8 cellular contexts compared by ENCODE assay signal in the genomic region with DNA sequence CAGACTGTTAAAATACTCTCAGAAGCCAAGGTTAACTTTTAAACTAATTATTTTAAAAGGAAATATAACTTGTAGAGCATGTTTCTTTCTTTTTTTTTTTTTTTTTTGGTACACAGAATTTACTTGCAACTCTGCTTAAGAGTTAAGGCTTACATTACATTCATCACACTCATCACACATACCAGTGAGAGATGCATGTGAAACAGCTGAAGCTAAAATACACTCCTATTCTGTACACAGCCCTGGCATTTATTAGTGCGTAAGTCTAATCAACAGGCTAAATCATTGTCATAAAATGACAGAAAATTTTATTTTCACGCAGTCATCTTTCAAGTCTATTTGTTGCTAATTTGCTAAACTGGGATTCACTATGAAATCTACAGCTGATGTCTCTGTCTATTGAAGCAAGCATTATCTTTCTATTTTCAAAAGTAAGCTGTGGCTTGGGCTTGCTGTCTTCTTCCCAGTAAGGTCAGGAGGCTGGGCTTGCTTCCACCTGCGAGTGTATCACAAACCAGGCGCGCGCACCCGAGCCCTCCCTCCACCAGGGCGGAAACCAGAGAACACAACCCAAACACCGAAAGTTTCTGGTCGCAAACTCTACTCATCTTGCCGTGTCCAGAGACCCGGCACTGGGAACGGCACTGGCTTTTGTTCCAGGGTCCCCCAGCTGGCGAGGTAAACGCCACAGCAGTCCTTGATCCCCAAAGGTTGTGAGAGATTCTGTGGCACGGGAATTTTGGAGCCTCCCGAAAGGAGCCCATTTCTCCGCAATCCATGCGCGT. TPM values are rescaled to one million over a fixed set of nuclear protein-coding genes. Genes with fewer than 3 reads are reported as not detected.
DNase-seq lines count a peak whose midpoint lies in the region; ATAC-seq, FAIRE-seq and TF ChIP-seq lines count a peak whose summit lies in the region.

No MANE protein-coding gene starts in this region.

- TSS peak; percentile 53 for BruUV-seq in PC-9 (replicated peaks; lab: Mats Ljungman, UMichigan)

- peak overlapping the region; percentile 98 for H3K4me2 ChIP-seq in PC-9

- no peaks in the 10 kb centered on the region for H3K36me3 Mint-ChIP-seq in natural killer cell treated with Interleukin-12 subunit alpha and Interleukin-12 subunit beta and Interleukin-15 and Interleukin-18, amount 100 ng/mL, for 72 hours

- CTCF ChIA-PET in PC-9 (lab: Charles Lee) = interaction anchor here (0.6 to 1.2 kb wide), 2 partner anchors 8 to 96 kb away, joined by 3 to 4 read pairs; no protein-coding TSS in a partner anchor

- H3K4me1 Mint-ChIP-seq in natural killer cell treated with Interleukin-12 subunit alpha and Interleukin-12 subunit beta and Interleukin-15 and Interleukin-18, amount 100 ng/mL, for 72 hours (ENCODE audit: low read depth in 2 of 2) = peaks cover 16 to 18% of the 10 kb centered on the region in 2 donors

- no peaks in the 10 kb centered on the region for H3K9me3 Mint-ChIP-seq in natural killer cell treated with Interleukin-12 subunit alpha and Interleukin-12 subunit beta and Interleukin-15 and Interleukin-18, amount 100 ng/mL, for 72 hours

- H3K27me3 ChIP-seq in PC-9 (ENCODE audit: insufficient read depth, low read depth) (no peaks in the 10 kb centered on the region), subcutaneous abdominal adipose tissue (ENCODE audit: control insufficient read depth in 5 of 5, insufficient read depth in 4 of 5, low read length in 5 of 5) (no peaks in the 10 kb centered on the region)

- intact Hi-C loops in PC-9 (cut with micrococcal nuclease; ENCODE audit: unreplicated experiment) = loop anchor here (2.0 to 10.0 kb wide), 4 partner anchors 129 to 705 kb away; no protein-coding TSS in a partner anchor

- H3K27ac ChIP-seq in PC-9 (peak overlapping the region; percentile 100), subcutaneous abdominal adipose tissue (ENCODE audit: low read depth, low read length) (peak overlapping the region; percentile 93)

- TF ChIP-seq CTCF in PC-9 (conservative IDR thresholded peaks at IDR 0.05) (no peak), fibroblast of the aortic adventitia (IDR thresholded peaks at IDR 0.05; ENCODE audit: insufficient read depth, low read length) (peak; percentile 31)

- no peaks in the 10 kb centered on the region for H3K9me2 ChIP-seq in PC-9 (ENCODE audit: insufficient read depth)

- H3K9me3 ChIP-seq in PC-9 (ENCODE audit: insufficient read depth, low read depth) = no peaks in the 10 kb centered on the region
- no peaks in the 10 kb centered on the region for H3K9me3 ChIP-seq in subcutaneous abdominal adipose tissue (ENCODE audit: control insufficient read depth in 5 of 5, low read length in 5 of 5)

- H3K27me3 Mint-ChIP-seq in natural killer cell treated with Interleukin-12 subunit alpha and Interleukin-12 subunit beta and Interleukin-15 and Interleukin-18, amount 100 ng/mL, for 72 hours = peaks cover 8 to 24% of the 10 kb centered on the region in 2 donors

- peak overlapping the region; percentile 82 for H3K4me3 Mint-ChIP-seq in natural killer cell treated with Interleukin-12 subunit alpha and Interleukin-12 subunit beta and Interleukin-15 and Interleukin-18, amount 100 ng/mL, for 72 hours

- H3K36me3 ChIP-seq in PC-9 (ENCODE audit: low read depth) (no peaks in the 10 kb centered on the region; the same call in 1 of the 2 replicates), subcutaneous abdominal adipose tissue (ENCODE audit: control insufficient read depth in 5 of 5, insufficient read depth in 5 of 5, low read length in 5 of 5) (no peaks in the 10 kb centered on the region)

- ATAC-seq in natural killer cell treated with Interleukin-12 subunit alpha and Interleukin-12 subunit beta and Interleukin-15 and Interleukin-18, amount 100 ng/mL, for 72 hours = no peak
- ATAC-seq in GM19397 (IDR thresholded peaks at IDR 0.05; ENCODE audit: unreplicated experiment) = no peak

- peak overlapping the region in 1 of 2 donors; percentile 41 for H3K27ac Mint-ChIP-seq in natural killer cell treated with Interleukin-12 subunit alpha and Interleukin-12 subunit beta and Interleukin-15 and Interleukin-18, amount 100 ng/mL, for 72 hours

- no peaks in the 10 kb centered on the region for H4K20me1 ChIP-seq in PC-9 (ENCODE audit: insufficient read depth)

- peaks cover 16% of the 10 kb centered on the region for H3F3A ChIP-seq in PC-9 (ENCODE audit: insufficient read depth, low read depth)

- H3K4me1 ChIP-seq in PC-9 (replicated peaks; ENCODE audit: insufficient read depth) (peaks cover 30% of the 10 kb centered on the region), subcutaneous abdominal adipose tissue (ENCODE audit: control insufficient read depth in 5 of 5, insufficient read depth in 5 of 5, low read length in 5 of 5) (peaks cover 0 to 36% (median 29%) of the 10 kb centered on the region in 5 donors)

- peak overlapping the region; percentile 87 for H3K4me3 ChIP-seq in PC-9
- H3K4me3 ChIP-seq in fibroblast of the aortic adventitia (ENCODE audit: low read depth, low read length) = peak overlapping the region; percentile 87
- H3K4me3 ChIP-seq in subcutaneous abdominal adipose tissue (ENCODE audit: low read depth in 1 of 5, low read length in 5 of 5) = peak overlapping the region; percentile 79 to 97 (median 92)

- no peak for FAIRE-seq in HTR-8/SVneo (lab: Jason Lieb, UNC)

- DNase-seq in COLO668 (lab: John Stamatoyannopoulos, UW; ENCODE audit: unreplicated experiment) (peak; percentile 83), HTR-8/SVneo (ENCODE audit: insufficient read length, low spot score) (peak; percentile 41), PC-9 (peak; percentile 55 to 64), activated gamma-delta T cell (lab: John Stamatoyannopoulos, UW) (peak; percentile 16), fibroblast of the aortic adventitia (ENCODE audit: low read depth) (peak; percentile 46)
- DNase-seq in natural killer cell treated with Interleukin-12 subunit alpha and Interleukin-12 subunit beta and Interleukin-15 and Interleukin-18, amount 100 ng/mL, for 72 hours (ENCODE audit: low spot score) = no peak

- peaks cover 64% of the 10 kb centered on the region for H3K79me2 ChIP-seq in PC-9 (ENCODE audit: low read depth)

- peak overlapping the region; percentile 69 to 88 (median 73) for H3K9ac ChIP-seq in subcutaneous abdominal adipose tissue (ENCODE audit: low read length in 5 of 5)

- peak overlapping the region; percentile 75; the same call in 1 of the 2 replicates for H2AFZ ChIP-seq in PC-9

- POLR2A ChIA-PET in PC-9 (lab: Charles Lee; ENCODE audit: unreplicated experiment) = interaction anchor here (0.6 to 2.1 kb wide), 10 partner anchors 13 to 104 kb away, joined by 3 to 13 read pairs (median 6); no protein-coding TSS in a partner anchor

RNA-seq across cellular contexts. Expression of gene MAML3, which starts 3.9 kb away (rescaled TPM):
- total RNA-seq in PC-9 (2021) (10.5 and 15.2 TPM in 2 replicates), fibroblast of the aortic adventitia (ENCODE audit: low replicate concordance) (3.1 and 4.6 TPM in 2 replicates)
- total RNA-seq in natural killer cell treated with Interleukin-12 subunit alpha and Interleukin-12 subunit beta and Interleukin-15 and Interleukin-18, amount 100 ng/mL, for 72 hours = 1 to 10 TPM in 1 of 2 donors, under 1 TPM in 1; 0.40 to 1.3 TPM
